ENCODE assay signal across 1 cellular context in genomic region chr16:53753431-53753830, GRCh38.
TF ChIP-seq lines count a peak whose summit lies in the region.

No MANE protein-coding gene starts in this region.

TF ChIP-seq in HEK293, 187 proteins besides CTCF, POLR2A, EP300 and RAD21:
- TF ChIP-seq ZNF274 (IDR thresholded peaks at IDR 0.05; ENCODE audit: low read length) (no peak), ZNF274 (tag by site-specific recombination; IDR thresholded peaks at IDR 0.05; ENCODE audit: borderline replicate concordance) (no peak), ZNF133 (tag by site-specific recombination; IDR thresholded peaks at IDR 0.05) (0 out of 2 replicates have a peak, but pooled peaks have one; percentile 28), SP7 (tag by site-specific recombination; IDR thresholded peaks at IDR 0.05) (no peak), ZNF549 (tag by site-specific recombination; IDR thresholded peaks at IDR 0.05) (no peak), IKZF3 (tag by site-specific recombination; IDR thresholded peaks at IDR 0.05) (0 out of 2 replicates have a peak, but pooled peaks have one; percentile 11), ZNF654 (tag by site-specific recombination; IDR thresholded peaks at IDR 0.05; ENCODE audit: low read depth) (peak; percentile 12), BCL11B (tag by site-specific recombination; IDR thresholded peaks at IDR 0.05; ENCODE audit: low read depth) (no peak), ZBTB11 (tag by site-specific recombination; conservative IDR thresholded peaks at IDR 0.05; ENCODE audit: low read depth) (no peak), MZF1 (tag by site-specific recombination; IDR thresholded peaks at IDR 0.05; ENCODE audit: borderline replicate concordance) (no peak), ZNF529 (tag by site-specific recombination; IDR thresholded peaks at IDR 0.05; ENCODE audit: insufficient replicate concordance) (no peak), SCRT2 (tag by site-specific recombination; IDR thresholded peaks at IDR 0.05) (peak; percentile 43; the same call in 1 of the 2 replicates), RBAK (tag by site-specific recombination; IDR thresholded peaks at IDR 0.05) (no peak), ZNF639 (tag by site-specific recombination; IDR thresholded peaks at IDR 0.05) (no peak), BCL11A (tag by site-specific recombination; IDR thresholded peaks at IDR 0.05; ENCODE audit: low read depth) (no peak), ZBTB49 (tag by site-specific recombination; IDR thresholded peaks at IDR 0.05; ENCODE audit: low read depth) (no peak), KLF8 (tag by site-specific recombination; IDR thresholded peaks at IDR 0.05) (no peak), ATF2 (tag by site-specific recombination; IDR thresholded peaks at IDR 0.05; ENCODE audit: low read depth) (no peak), ZNF585B (tag by site-specific recombination; IDR thresholded peaks at IDR 0.05) (no peak), ZNF48 (tag by site-specific recombination; IDR thresholded peaks at IDR 0.05) (no peak)
